Comparison of ENCODE assay signal across 21 cellular contexts in genomic region chr2:53854678-53855077, GRCh38. TPM values are rescaled to one million over a fixed set of nuclear protein-coding genes. Genes with fewer than 3 reads are reported as not detected.
DNase-seq lines count a peak whose midpoint lies in the region; ATAC-seq lines count a peak whose summit lies in the region.
"Had no signal": no experiment of that assay in that cellular context is flagged by ENCODE, and none has a peak within 500 bp of the region (broad histone marks: within the 10 kb centered on the region; RNA-seq: fewer than 3 reads in every experiment).

No MANE protein-coding gene starts in this region.

- H3K4me3 ChIP-seq in CD4-positive, alpha-beta memory T cell (ENCODE audit: low read length in 2 of 2), result no peak overlapping the region
- H3K4me3 ChIP-seq in naive thymus-derived CD4-positive, alpha-beta T cell (ENCODE audit: low read length), result no peak overlapping the region
- H3K4me3 ChIP-seq: esophagus muscularis mucosa, upper lobe of right lung had no signal

- H3K4me3 Mint-ChIP-seq in activated CD4-positive, alpha-beta T cell treated with anti-CD3 and anti-CD28 coated beads for 36 hours, result no peak overlapping the region
- H3K4me3 Mint-ChIP-seq in naive thymus-derived CD8-positive, alpha-beta T cell, result no peak overlapping the region
- H3K4me3 Mint-ChIP-seq in CD4-positive, alpha-beta memory T cell, result no peak overlapping the region
- H3K4me3 Mint-ChIP-seq in naive thymus-derived CD4-positive, alpha-beta T cell, result no peak overlapping the region
- H3K4me3 Mint-ChIP-seq in activated T-helper 1 cell treated with anti-CD3 and anti-CD28 coated beads, Interleukin-12 subunit alpha, Interleukin-12 subunit beta, Interleukin-2, Interleukin-4 antibody, amounts not matched to agents 30 ng/mL and 10 ng/mL and 1 ng/mL, durations not matched to agents 14 hours and 24 hours and 36 hours, result no peak overlapping the region
- H3K4me3 Mint-ChIP-seq: B cell; nephron; T-helper 2 cell treated with Interferon-gamma antibody and Interleukin-4, amounts not matched to agents 5 μg/mL and 100 μg/mL, for 36 hours had no signal

- H3K27me3 Mint-ChIP-seq in activated CD4-positive, alpha-beta T cell treated with anti-CD3 and anti-CD28 coated beads for 36 hours, result no peaks in the 10 kb centered on the region
- no peaks in the 10 kb centered on the region for H3K27me3 Mint-ChIP-seq in naive thymus-derived CD8-positive, alpha-beta T cell
- H3K27me3 Mint-ChIP-seq in CD4-positive, alpha-beta memory T cell, result no peaks in the 10 kb centered on the region
- H3K27me3 Mint-ChIP-seq in naive thymus-derived CD4-positive, alpha-beta T cell, result no peaks in the 10 kb centered on the region
- H3K27me3 Mint-ChIP-seq in activated T-helper 1 cell treated with anti-CD3 and anti-CD28 coated beads, Interleukin-12 subunit alpha, Interleukin-12 subunit beta, Interleukin-2, Interleukin-4 antibody, amounts not matched to agents 30 ng/mL and 10 ng/mL and 1 ng/mL, durations not matched to agents 14 hours and 24 hours and 36 hours (ENCODE audit: insufficient read depth), result no peaks in the 10 kb centered on the region
- H3K27me3 Mint-ChIP-seq: B cell had no signal

- H3K9me3 Mint-ChIP-seq in activated CD4-positive, alpha-beta T cell treated with anti-CD3 and anti-CD28 coated beads for 36 hours (ENCODE audit: low read depth), result no peaks in the 10 kb centered on the region
- no peaks in the 10 kb centered on the region for H3K9me3 Mint-ChIP-seq in naive thymus-derived CD8-positive, alpha-beta T cell
- H3K9me3 Mint-ChIP-seq in CD4-positive, alpha-beta memory T cell, result no peaks in the 10 kb centered on the region
- H3K9me3 Mint-ChIP-seq in naive thymus-derived CD4-positive, alpha-beta T cell, result peaks cover 0 to 4% (median 0%) of the 10 kb centered on the region in 11 donors
- H3K9me3 Mint-ChIP-seq in activated T-helper 1 cell treated with anti-CD3 and anti-CD28 coated beads, Interleukin-12 subunit alpha, Interleukin-12 subunit beta, Interleukin-2, Interleukin-4 antibody, amounts not matched to agents 30 ng/mL and 10 ng/mL and 1 ng/mL, durations not matched to agents 14 hours and 24 hours and 36 hours, result no peaks in the 10 kb centered on the region
- H3K9me3 Mint-ChIP-seq: nephron; T-helper 2 cell treated with Interferon-gamma antibody and Interleukin-4, amounts not matched to agents 5 μg/mL and 100 μg/mL, for 36 hours had no signal

- peak; percentile 44 for ATAC-seq in activated CD4-positive, alpha-beta T cell treated with anti-CD3 and anti-CD28 coated beads for 36 hours
- peak; percentile 68 for ATAC-seq in HG03565 (IDR thresholded peaks at IDR 0.05; ENCODE audit: unreplicated experiment)
- ATAC-seq in naive thymus-derived CD8-positive, alpha-beta T cell, result no peak
- ATAC-seq in naive thymus-derived CD4-positive, alpha-beta T cell, result no peak
- ATAC-seq: upper lobe of right lung had no signal

- CTCF ChIA-PET in activated CD4-positive, alpha-beta T cell treated with anti-CD3 and anti-CD28 coated beads for 36 hours (lab: Charles Lee), result no interaction called here
- CTCF ChIA-PET in CD4-positive, alpha-beta memory T cell (lab: Charles Lee; ENCODE audit: partially characterized antibody), result no interaction called here
- CTCF ChIA-PET in naive thymus-derived CD4-positive, alpha-beta T cell (lab: Charles Lee), result interaction anchor here (0.5 kb wide), 1 partner anchor 355 kb away, joined by 3 read pairs; no protein-coding TSS in a partner anchor

- intact Hi-C loops in activated CD4-positive, alpha-beta T cell treated with anti-CD3 and anti-CD28 coated beads for 36 hours (cut with DNase I, micrococcal nuclease), result no loop called here
- intact Hi-C loops in CD4-positive, alpha-beta memory T cell (cut with micrococcal nuclease), result no loop called here
- intact Hi-C loops in naive thymus-derived CD4-positive, alpha-beta T cell (cut with micrococcal nuclease), result no loop called here
- intact Hi-C loops in activated T-helper 1 cell treated with anti-CD3 and anti-CD28 coated beads, Interleukin-12 subunit alpha, Interleukin-12 subunit beta, Interleukin-2, Interleukin-4 antibody, amounts not matched to agents 30 ng/mL and 10 ng/mL and 1 ng/mL, durations not matched to agents 14 hours and 24 hours and 36 hours (cut with micrococcal nuclease), result no loop called here

- no peaks in the 10 kb centered on the region for H3K36me3 ChIP-seq in CD4-positive, alpha-beta memory T cell (ENCODE audit: insufficient read depth, low read length)
- peaks cover 0 to 19% (median 0%) of the 10 kb centered on the region in 3 experiments for H3K36me3 ChIP-seq in naive thymus-derived CD4-positive, alpha-beta T cell (ENCODE audit: control insufficient read depth in 2 of 3, insufficient read depth in 3 of 3, low read length in 3 of 3)

- H3K27ac ChIP-seq in CD4-positive, alpha-beta memory T cell (ENCODE audit: low read depth, low read length), result no peak overlapping the region
- no peak overlapping the region for H3K27ac ChIP-seq in naive thymus-derived CD4-positive, alpha-beta T cell (ENCODE audit: low read depth, low read length)
- H3K27ac ChIP-seq: esophagus muscularis mucosa, upper lobe of right lung had no signal

- no peaks in the 10 kb centered on the region for H3K9me3 ChIP-seq in CD4-positive, alpha-beta memory T cell (ENCODE audit: control insufficient read depth in 1 of 2, low read length in 2 of 2)
- H3K9me3 ChIP-seq in naive thymus-derived CD4-positive, alpha-beta T cell (ENCODE audit: control insufficient read depth in 2 of 3, low read length in 3 of 3), result no peaks in the 10 kb centered on the region
- H3K9me3 ChIP-seq: esophagus muscularis mucosa, upper lobe of right lung had no signal

- peaks cover 7% of the 10 kb centered on the region for H3K4me1 Mint-ChIP-seq in activated CD4-positive, alpha-beta T cell treated with anti-CD3 and anti-CD28 coated beads for 36 hours
- peaks cover 0 to 3% (median 0%) of the 10 kb centered on the region in 4 donors for H3K4me1 Mint-ChIP-seq in naive thymus-derived CD8-positive, alpha-beta T cell
- peaks cover 0 to 6% (median 1%) of the 10 kb centered on the region in 4 donors for H3K4me1 Mint-ChIP-seq in CD4-positive, alpha-beta memory T cell
- peaks cover 0 to 4% (median 0%) of the 10 kb centered on the region in 7 donors for H3K4me1 Mint-ChIP-seq in naive thymus-derived CD4-positive, alpha-beta T cell
- H3K4me1 Mint-ChIP-seq in activated T-helper 1 cell treated with anti-CD3 and anti-CD28 coated beads, Interleukin-12 subunit alpha, Interleukin-12 subunit beta, Interleukin-2, Interleukin-4 antibody, amounts not matched to agents 30 ng/mL and 10 ng/mL and 1 ng/mL, durations not matched to agents 14 hours and 24 hours and 36 hours (ENCODE audit: low read depth), result no peaks in the 10 kb centered on the region
- H3K4me1 Mint-ChIP-seq: B cell, nephron had no signal

- H3K4me1 ChIP-seq in CD4-positive, alpha-beta memory T cell (ENCODE audit: insufficient read depth, low read length), result no peaks in the 10 kb centered on the region
- H3K4me1 ChIP-seq in naive thymus-derived CD4-positive, alpha-beta T cell (ENCODE audit: control insufficient read depth in 2 of 2, insufficient read depth in 2 of 2, low read length in 2 of 2), result no peaks in the 10 kb centered on the region
- H3K4me1 ChIP-seq: upper lobe of right lung had no signal

- H3K27me3 ChIP-seq in CD4-positive, alpha-beta memory T cell (ENCODE audit: insufficient read depth, low read length), result no peaks in the 10 kb centered on the region
- H3K27me3 ChIP-seq in naive thymus-derived CD4-positive, alpha-beta T cell (ENCODE audit: control insufficient read depth in 2 of 2, insufficient read depth in 2 of 2, low read length in 2 of 2), result no peaks in the 10 kb centered on the region
- H3K27me3 ChIP-seq: esophagus muscularis mucosa, upper lobe of right lung had no signal

- POLR2A ChIA-PET in activated CD4-positive, alpha-beta T cell treated with anti-CD3 and anti-CD28 coated beads for 36 hours (lab: Charles Lee), result no interaction called here
- POLR2A ChIA-PET in naive thymus-derived CD8-positive, alpha-beta T cell (lab: Charles Lee), result no interaction called here
- POLR2A ChIA-PET in CD4-positive, alpha-beta memory T cell (lab: Charles Lee; ENCODE audit: partially characterized antibody), result no interaction called here
- POLR2A ChIA-PET in naive thymus-derived CD4-positive, alpha-beta T cell (lab: Charles Lee), result no interaction called here

- H3K27ac Mint-ChIP-seq in activated CD4-positive, alpha-beta T cell treated with anti-CD3 and anti-CD28 coated beads for 36 hours, result peak overlapping the region; percentile 18
- H3K27ac Mint-ChIP-seq in naive thymus-derived CD8-positive, alpha-beta T cell, result peak overlapping the region in 7 of 10 donors; percentile 5 to 78 (median 18)
- H3K27ac Mint-ChIP-seq in CD4-positive, alpha-beta memory T cell, result peak overlapping the region in 1 of 7 donors; percentile 10
- H3K27ac Mint-ChIP-seq in naive thymus-derived CD4-positive, alpha-beta T cell, result no peak overlapping the region
- no peak overlapping the region for H3K27ac Mint-ChIP-seq in activated T-helper 1 cell treated with anti-CD3 and anti-CD28 coated beads, Interleukin-12 subunit alpha, Interleukin-12 subunit beta, Interleukin-2, Interleukin-4 antibody, amounts not matched to agents 30 ng/mL and 10 ng/mL and 1 ng/mL, durations not matched to agents 14 hours and 24 hours and 36 hours
- H3K27ac Mint-ChIP-seq: T-helper 2 cell treated with Interferon-gamma antibody and Interleukin-4, amounts not matched to agents 5 μg/mL and 100 μg/mL, for 36 hours had no signal

- no peak for DNase-seq in activated CD4-positive, alpha-beta T cell treated with anti-CD3 and anti-CD28 coated beads for 36 hours
- DNase-seq in activated CD4-positive, alpha-beta T cell treated with anti-CD3 and anti-CD28 coated beads for 48 hours, result no peak
- DNase-seq in HCEC 1CT, result peak; percentile 21
- no peak for DNase-seq in naive thymus-derived CD8-positive, alpha-beta T cell
- DNase-seq in CD4-positive, alpha-beta memory T cell, result no peak
- no peak for DNase-seq in naive thymus-derived CD4-positive, alpha-beta T cell
- no peak for DNase-seq in activated T-helper 1 cell treated with anti-CD3 and anti-CD28 coated beads, Interleukin-12 subunit alpha, Interleukin-12 subunit beta, Interleukin-2, Interleukin-4 antibody, amounts not matched to agents 30 ng/mL and 10 ng/mL and 1 ng/mL, durations not matched to agents 14 hours and 24 hours and 36 hours (ENCODE audit: low spot score)
- DNase-seq: 8988T; activated CD4-positive, CD25-positive, alpha-beta regulatory T cell; activated gamma-delta T cell; amniotic stem cell; mesendoderm; NCI-H187 treated with DMSO at 0.1 percent for 48 hours; NCI-H345; stimulated activated CD4-positive, alpha-beta T cell treated with anti-CD3 and anti-CD28 coated beads, Interleukin-2, amount 100 ng/mL, for 24 hours; upper lobe of right lung had no signal

- peaks cover 20% of the 10 kb centered on the region for H3K36me3 Mint-ChIP-seq in activated CD4-positive, alpha-beta T cell treated with anti-CD3 and anti-CD28 coated beads for 36 hours (ENCODE audit: low read depth)
- peaks cover 0 to 27% (median 22%) of the 10 kb centered on the region in 3 donors for H3K36me3 Mint-ChIP-seq in naive thymus-derived CD8-positive, alpha-beta T cell
- peaks cover 26 to 40% of the 10 kb centered on the region in 2 donors for H3K36me3 Mint-ChIP-seq in CD4-positive, alpha-beta memory T cell
- H3K36me3 Mint-ChIP-seq in naive thymus-derived CD4-positive, alpha-beta T cell, result peaks cover 6 to 41% (median 13%) of the 10 kb centered on the region in 5 donors
- H3K36me3 Mint-ChIP-seq in activated T-helper 1 cell treated with anti-CD3 and anti-CD28 coated beads, Interleukin-12 subunit alpha, Interleukin-12 subunit beta, Interleukin-2, Interleukin-4 antibody, amounts not matched to agents 30 ng/mL and 10 ng/mL and 1 ng/mL, durations not matched to agents 14 hours and 24 hours and 36 hours (ENCODE audit: low read depth), result peaks cover 9% of the 10 kb centered on the region

RNA-seq across cellular contexts. Expression of gene GPR75, which starts 5.1 kb away (rescaled TPM):
- total RNA-seq in activated CD4-positive, alpha-beta T cell treated with anti-CD3 and anti-CD28 coated beads for 36 hours, result 1 to 10 TPM in 1 of 2 experiments, under 1 TPM in 1; 0.71 to 1.2 TPM
- 1 to 10 TPM; 5.2 to 5.4 TPM for total RNA-seq in naive thymus-derived CD8-positive, alpha-beta T cell
- under 1 TPM in 1 of 3 donors, not detected in 2; 0.14 TPM for polyA plus RNA-seq in naive thymus-derived CD8-positive, alpha-beta T cell
- total RNA-seq in CD4-positive, alpha-beta memory T cell, result 1 to 10 TPM; 3.1 to 4.3 TPM
- not detected for polyA plus RNA-seq in CD4-positive, alpha-beta memory T cell
- total RNA-seq in naive thymus-derived CD4-positive, alpha-beta T cell, result 1 to 10 TPM; 2.9 to 5.0 (median 3.1) TPM
- polyA plus RNA-seq in naive thymus-derived CD4-positive, alpha-beta T cell, result under 1 TPM in 1 of 2 donors, not detected in 1; 0.12 TPM
- 3.7 TPM in 2 replicates for total RNA-seq in activated T-helper 1 cell treated with anti-CD3 and anti-CD28 coated beads, Interleukin-12 subunit alpha, Interleukin-12 subunit beta, Interleukin-2, Interleukin-4 antibody, amounts not matched to agents 30 ng/mL and 10 ng/mL and 1 ng/mL, durations not matched to agents 14 hours and 24 hours and 36 hours

Comparison
In these comparisons a context has a peak if more than half of its experiments do, and no peak if none do; other contexts are left out.
1. ATAC-seq: peak in activated CD4-positive, alpha-beta T cell treated with anti-CD3 and anti-CD28 coated beads for 36 hours (single experiment) and HG03565 (single experiment); none in naive thymus-derived CD8-positive, alpha-beta T cell (0 of 2) and naive thymus-derived CD4-positive, alpha-beta T cell (single experiment).
2. H3K27ac Mint-ChIP-seq: peak in activated CD4-positive, alpha-beta T cell treated with anti-CD3 and anti-CD28 coated beads for 36 hours (single experiment) and naive thymus-derived CD8-positive, alpha-beta T cell (7 of 10); none in naive thymus-derived CD4-positive, alpha-beta T cell (0 of 9) and activated T-helper 1 cell treated with anti-CD3 and anti-CD28 coated beads, Interleukin-12 subunit alpha, Interleukin-12 subunit beta, Interleukin-2, Interleukin-4 antibody, amounts not matched to agents 30 ng/mL and 10 ng/mL and 1 ng/mL, durations not matched to agents 14 hours and 24 hours and 36 hours (single experiment).